Comparison of ENCODE assay signal across 1 cellular context in the genomic region with DNA sequence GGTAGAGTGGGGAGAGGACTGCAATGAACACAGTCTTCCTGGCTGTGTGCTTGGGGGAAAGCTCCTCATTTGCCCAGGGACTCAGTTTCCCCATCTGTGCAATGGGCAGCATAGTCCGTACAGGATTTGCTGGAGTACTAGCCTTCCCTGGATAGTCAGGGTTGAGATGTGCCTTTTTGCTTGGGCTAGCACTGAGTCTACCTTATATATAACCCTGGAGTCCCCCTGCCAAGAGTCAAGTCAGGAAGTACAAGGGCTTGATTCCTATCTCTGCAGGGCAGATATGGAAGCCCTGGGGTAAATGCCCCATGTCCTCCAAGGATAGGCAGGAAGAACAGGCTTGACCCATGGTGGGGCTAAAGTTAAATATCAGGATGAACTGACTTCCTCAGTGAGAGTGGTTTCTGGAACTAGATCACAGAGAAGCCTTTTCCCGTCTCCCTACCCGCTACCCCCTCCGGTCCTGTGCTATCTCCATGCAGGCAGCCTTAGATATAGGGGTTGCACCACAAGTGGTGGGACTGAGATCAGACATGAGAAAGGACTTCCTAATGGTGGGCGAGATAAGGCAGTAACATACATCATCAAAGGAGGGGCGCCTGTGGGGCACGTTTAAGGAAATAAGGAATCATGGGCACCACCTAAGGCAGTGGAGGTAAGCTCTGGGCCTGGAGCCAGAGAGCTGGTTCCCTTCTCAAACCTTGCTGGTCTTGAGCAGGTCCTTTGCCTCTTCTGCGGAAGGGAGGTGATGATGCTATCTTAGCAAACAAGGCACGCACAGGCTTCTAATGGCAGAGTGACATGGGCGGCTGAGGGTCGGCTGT.
A peak's percentile ranks its signal among the peaks of the same experiment; 100 is the strongest.
TF ChIP-seq lines count a peak whose summit lies in the region.

No MANE protein-coding gene starts in this region.

TF ChIP-seq in K562, 482 proteins besides CTCF, POLR2A, EP300 and RAD21 (continued from another document and continues in another):
- TF ChIP-seq, protein P1, sequence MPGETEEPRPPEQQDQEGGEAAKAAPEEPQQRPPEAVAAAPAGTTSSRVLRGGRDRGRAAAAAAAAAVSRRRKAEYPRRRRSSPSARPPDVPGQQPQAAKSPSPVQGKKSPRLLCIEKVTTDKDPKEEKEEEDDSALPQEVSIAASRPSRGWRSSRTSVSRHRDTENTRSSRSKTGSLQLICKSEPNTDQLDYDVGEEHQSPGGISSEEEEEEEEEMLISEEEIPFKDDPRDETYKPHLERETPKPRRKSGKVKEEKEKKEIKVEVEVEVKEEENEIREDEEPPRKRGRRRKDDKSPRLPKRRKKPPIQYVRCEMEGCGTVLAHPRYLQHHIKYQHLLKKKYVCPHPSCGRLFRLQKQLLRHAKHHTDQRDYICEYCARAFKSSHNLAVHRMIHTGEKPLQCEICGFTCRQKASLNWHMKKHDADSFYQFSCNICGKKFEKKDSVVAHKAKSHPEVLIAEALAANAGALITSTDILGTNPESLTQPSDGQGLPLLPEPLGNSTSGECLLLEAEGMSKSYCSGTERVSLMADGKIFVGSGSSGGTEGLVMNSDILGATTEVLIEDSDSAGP (CRISPR knock-in tag; IDR thresholded peaks at IDR 0.05), result 0 out of 2 replicates have a peak, but pooled peaks have one; percentile 43
- 0 out of 2 replicates have a peak, but pooled peaks have one; percentile 66 for TF ChIP-seq SMAD3 (CRISPR knock-in tag; conservative IDR thresholded peaks at IDR 0.05)
- no peak for TF ChIP-seq TSC22D4 (tag; IDR thresholded peaks at IDR 0.05)
- TF ChIP-seq, protein P2, sequence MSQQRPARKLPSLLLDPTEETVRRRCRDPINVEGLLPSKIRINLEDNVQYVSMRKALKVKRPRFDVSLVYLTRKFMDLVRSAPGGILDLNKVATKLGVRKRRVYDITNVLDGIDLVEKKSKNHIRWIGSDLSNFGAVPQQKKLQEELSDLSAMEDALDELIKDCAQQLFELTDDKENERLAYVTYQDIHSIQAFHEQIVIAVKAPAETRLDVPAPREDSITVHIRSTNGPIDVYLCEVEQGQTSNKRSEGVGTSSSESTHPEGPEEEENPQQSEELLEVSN (IDR thresholded peaks at IDR 0.05; ENCODE audit: borderline replicate concordance in 1 of 2, extremely low read depth in 1 of 2, insufficient read depth in 1 of 2, insufficient read length in 1 of 2, low read depth in 1 of 2, low read length in 1 of 2, poor library complexity in 1 of 2, severe bottlenecking in 1 of 2), result peak in 1 of 2 experiments; percentile 13
- 0 out of 2 replicates have a peak, but pooled peaks have one; percentile 11 for TF ChIP-seq LCOR (CRISPR knock-in tag; IDR thresholded peaks at IDR 0.05)
- no peak for TF ChIP-seq ZFX (CRISPR knock-in tag; IDR thresholded peaks at IDR 0.05)
- TF ChIP-seq, protein P3, sequence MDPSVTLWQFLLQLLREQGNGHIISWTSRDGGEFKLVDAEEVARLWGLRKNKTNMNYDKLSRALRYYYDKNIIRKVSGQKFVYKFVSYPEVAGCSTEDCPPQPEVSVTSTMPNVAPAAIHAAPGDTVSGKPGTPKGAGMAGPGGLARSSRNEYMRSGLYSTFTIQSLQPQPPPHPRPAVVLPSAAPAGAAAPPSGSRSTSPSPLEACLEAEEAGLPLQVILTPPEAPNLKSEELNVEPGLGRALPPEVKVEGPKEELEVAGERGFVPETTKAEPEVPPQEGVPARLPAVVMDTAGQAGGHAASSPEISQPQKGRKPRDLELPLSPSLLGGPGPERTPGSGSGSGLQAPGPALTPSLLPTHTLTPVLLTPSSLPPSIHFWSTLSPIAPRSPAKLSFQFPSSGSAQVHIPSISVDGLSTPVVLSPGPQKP (CRISPR knock-in tag; IDR thresholded peaks at IDR 0.05), result no peak
- TF ChIP-seq TBL1XR1 (IDR thresholded peaks at IDR 0.05; ENCODE audit: low read length in 2 of 2), result peak; percentile 77 to 86; a peak in 3 of 4 replicates
- peak; percentile 42; the same call in 1 of the 2 replicates for TF ChIP-seq JUN (IDR thresholded peaks at IDR 0.05; ENCODE audit: borderline replicate concordance, low read depth, low read length)
- TF ChIP-seq JUN (CRISPR knock-in tag; IDR thresholded peaks at IDR 0.05; ENCODE audit: borderline replicate concordance), result no peak
- TF ChIP-seq HNRNPLL (IDR thresholded peaks at IDR 0.05; ENCODE audit: low read depth, low read length, poor library complexity, severe bottlenecking), result no peak
- peak; percentile 64; the same call in 1 of the 2 replicates for TF ChIP-seq CREB1 (IDR thresholded peaks at IDR 0.05)
- no peak for TF ChIP-seq CREB1 (CRISPR knock-in tag; IDR thresholded peaks at IDR 0.05)
- peak in 1 of 2 experiments; percentile 58; a peak in 1 of 4 replicates for TF ChIP-seq ARNT (IDR thresholded peaks at IDR 0.05)
- peak; percentile 92 for TF ChIP-seq NFIC (IDR thresholded peaks at IDR 0.05)
- peak; percentile 43; the same call in 1 of the 2 replicates for TF ChIP-seq ZBTB17 (CRISPR knock-in tag; IDR thresholded peaks at IDR 0.05)
- TF ChIP-seq, protein P4, sequence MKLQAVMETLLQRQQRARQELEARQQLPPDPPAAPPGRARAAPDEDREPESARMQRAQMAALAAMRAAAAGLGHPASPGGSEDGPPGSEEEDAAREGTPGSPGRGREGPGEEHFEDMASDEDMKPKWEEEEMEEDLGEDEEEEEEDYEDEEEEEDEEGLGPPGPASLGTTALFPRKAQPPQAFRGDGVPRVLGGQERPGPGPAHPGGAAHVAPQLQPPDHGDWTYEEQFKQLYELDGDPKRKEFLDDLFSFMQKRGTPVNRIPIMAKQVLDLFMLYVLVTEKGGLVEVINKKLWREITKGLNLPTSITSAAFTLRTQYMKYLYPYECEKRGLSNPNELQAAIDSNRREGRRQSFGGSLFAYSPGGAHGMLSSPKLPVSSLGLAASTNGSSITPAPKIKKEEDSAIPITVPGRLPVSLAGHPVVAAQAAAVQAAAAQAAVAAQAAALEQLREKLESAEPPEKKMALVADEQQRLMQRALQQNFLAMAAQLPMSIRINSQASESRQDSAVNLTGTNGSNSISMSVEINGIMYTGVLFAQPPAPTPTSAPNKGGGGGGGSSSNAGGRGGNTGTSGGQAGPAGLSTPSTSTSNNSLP (IDR thresholded peaks at IDR 0.05; ENCODE audit: borderline replicate concordance, low read depth, low read length), result peak; percentile 46; the same call in 1 of the 2 replicates
- peak; percentile 97 for TF ChIP-seq ARID1B (IDR thresholded peaks at IDR 0.05)
- TF ChIP-seq YY1 (IDR thresholded peaks at IDR 0.05; ENCODE audit: borderline replicate concordance in 1 of 3, control insufficient read depth in 1 of 3, extremely low read depth in 1 of 3, insufficient read depth in 3 of 3, insufficient read length in 1 of 3, insufficient replicate concordance in 2 of 3, low read depth in 1 of 3, low read length in 2 of 3), result peak in 1 of 3 experiments; percentile 37
- TF ChIP-seq FOXM1 (IDR thresholded peaks at IDR 0.05; ENCODE audit: low read depth), result peak; percentile 83; the same call in 1 of the 2 replicates
- TF ChIP-seq FOXM1 (CRISPR knock-in tag; IDR thresholded peaks at IDR 0.05; ENCODE audit: low read depth), result no peak; the same call in 1 of the 2 replicates
- TF ChIP-seq NCOR1 (IDR thresholded peaks at IDR 0.05), result peak; percentile 95
- peak in 1 of 2 experiments; percentile 74; a peak in 1 of 3 replicates for TF ChIP-seq CBX3 (IDR thresholded peaks at IDR 0.05; ENCODE audit: borderline replicate concordance in 1 of 2, low read length in 2 of 2)
- TF ChIP-seq CBX8 (IDR thresholded peaks at IDR 0.05; ENCODE audit: borderline replicate concordance, extremely low read depth, low read depth, low read length, poor library complexity, severe bottlenecking), result no peak
- TF ChIP-seq, protein P5, sequence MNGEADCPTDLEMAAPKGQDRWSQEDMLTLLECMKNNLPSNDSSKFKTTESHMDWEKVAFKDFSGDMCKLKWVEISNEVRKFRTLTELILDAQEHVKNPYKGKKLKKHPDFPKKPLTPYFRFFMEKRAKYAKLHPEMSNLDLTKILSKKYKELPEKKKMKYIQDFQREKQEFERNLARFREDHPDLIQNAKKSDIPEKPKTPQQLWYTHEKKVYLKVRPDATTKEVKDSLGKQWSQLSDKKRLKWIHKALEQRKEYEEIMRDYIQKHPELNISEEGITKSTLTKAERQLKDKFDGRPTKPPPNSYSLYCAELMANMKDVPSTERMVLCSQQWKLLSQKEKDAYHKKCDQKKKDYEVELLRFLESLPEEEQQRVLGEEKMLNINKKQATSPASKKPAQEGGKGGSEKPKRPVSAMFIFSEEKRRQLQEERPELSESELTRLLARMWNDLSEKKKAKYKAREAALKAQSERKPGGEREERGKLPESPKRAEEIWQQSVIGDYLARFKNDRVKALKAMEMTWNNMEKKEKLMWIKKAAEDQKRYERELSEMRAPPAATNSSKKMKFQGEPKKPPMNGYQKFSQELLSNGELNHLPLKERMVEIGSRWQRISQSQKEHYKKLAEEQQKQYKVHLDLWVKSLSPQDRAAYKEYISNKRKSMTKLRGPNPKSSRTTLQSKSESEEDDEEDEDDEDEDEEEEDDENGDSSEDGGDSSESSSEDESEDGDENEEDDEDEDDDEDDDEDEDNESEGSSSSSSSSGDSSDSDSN (IDR thresholded peaks at IDR 0.05; ENCODE audit: borderline replicate concordance in 1 of 2, low read depth in 2 of 2, low read length in 2 of 2), result peak in 1 of 2 experiments; percentile 81; a peak in 2 of 4 replicates
- TF ChIP-seq, protein P6, sequence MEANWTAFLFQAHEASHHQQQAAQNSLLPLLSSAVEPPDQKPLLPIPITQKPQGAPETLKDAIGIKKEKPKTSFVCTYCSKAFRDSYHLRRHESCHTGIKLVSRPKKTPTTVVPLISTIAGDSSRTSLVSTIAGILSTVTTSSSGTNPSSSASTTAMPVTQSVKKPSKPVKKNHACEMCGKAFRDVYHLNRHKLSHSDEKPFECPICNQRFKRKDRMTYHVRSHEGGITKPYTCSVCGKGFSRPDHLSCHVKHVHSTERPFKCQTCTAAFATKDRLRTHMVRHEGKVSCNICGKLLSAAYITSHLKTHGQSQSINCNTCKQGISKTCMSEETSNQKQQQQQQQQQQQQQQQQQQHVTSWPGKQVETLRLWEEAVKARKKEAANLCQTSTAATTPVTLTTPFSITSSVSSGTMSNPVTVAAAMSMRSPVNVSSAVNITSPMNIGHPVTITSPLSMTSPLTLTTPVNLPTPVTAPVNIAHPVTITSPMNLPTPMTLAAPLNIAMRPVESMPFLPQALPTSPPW (CRISPR knock-in tag; IDR thresholded peaks at IDR 0.05), result peak; percentile 87
- TF ChIP-seq BCOR (IDR thresholded peaks at IDR 0.05), result peak; percentile 99
- TF ChIP-seq, protein P7, sequence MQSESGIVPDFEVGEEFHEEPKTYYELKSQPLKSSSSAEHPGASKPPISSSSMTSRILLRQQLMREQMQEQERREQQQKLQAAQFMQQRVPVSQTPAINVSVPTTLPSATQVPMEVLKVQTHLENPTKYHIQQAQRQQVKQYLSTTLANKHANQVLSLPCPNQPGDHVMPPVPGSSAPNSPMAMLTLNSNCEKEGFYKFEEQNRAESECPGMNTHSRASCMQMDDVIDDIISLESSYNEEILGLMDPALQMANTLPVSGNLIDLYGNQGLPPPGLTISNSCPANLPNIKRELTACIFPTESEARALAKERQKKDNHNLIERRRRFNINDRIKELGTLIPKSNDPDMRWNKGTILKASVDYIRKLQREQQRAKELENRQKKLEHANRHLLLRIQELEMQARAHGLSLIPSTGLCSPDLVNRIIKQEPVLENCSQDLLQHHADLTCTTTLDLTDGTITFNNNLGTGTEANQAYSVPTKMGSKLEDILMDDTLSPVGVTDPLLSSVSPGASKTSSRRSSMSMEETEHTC (IDR thresholded peaks at IDR 0.05), result no peak; the same call in 1 of the 2 replicates
- TF ChIP-seq DMBX1 (CRISPR knock-in tag; IDR thresholded peaks at IDR 0.05; ENCODE audit: borderline replicate concordance), result 0 out of 2 replicates have a peak, but pooled peaks have one; percentile 17
- peak; percentile 87 for TF ChIP-seq MBD2 (IDR thresholded peaks at IDR 0.05; ENCODE audit: borderline replicate concordance, low read depth)
- TF ChIP-seq ZNF584 (CRISPR knock-in tag; IDR thresholded peaks at IDR 0.05; ENCODE audit: low read depth), result peak; percentile 76; the same call in 1 of the 2 replicates
- TF ChIP-seq HDAC1 (IDR thresholded peaks at IDR 0.05), result peak; percentile 45 to 52; a peak in 3 of 4 replicates
- peak; percentile 66 for TF ChIP-seq ETV1 (tag; conservative IDR thresholded peaks at IDR 0.05; ENCODE audit: low read depth)
- TF ChIP-seq OTX1 (CRISPR knock-in tag; IDR thresholded peaks at IDR 0.05), result peak; percentile 60; the same call in 1 of the 2 replicates
- TF ChIP-seq DACH1 (IDR thresholded peaks at IDR 0.05; ENCODE audit: partially characterized antibody), result peak; percentile 51
- 0 out of 2 replicates have a peak, but pooled peaks have one; percentile 45 for TF ChIP-seq ZNF324 (CRISPR knock-in tag; IDR thresholded peaks at IDR 0.05)
- TF ChIP-seq, protein P8, sequence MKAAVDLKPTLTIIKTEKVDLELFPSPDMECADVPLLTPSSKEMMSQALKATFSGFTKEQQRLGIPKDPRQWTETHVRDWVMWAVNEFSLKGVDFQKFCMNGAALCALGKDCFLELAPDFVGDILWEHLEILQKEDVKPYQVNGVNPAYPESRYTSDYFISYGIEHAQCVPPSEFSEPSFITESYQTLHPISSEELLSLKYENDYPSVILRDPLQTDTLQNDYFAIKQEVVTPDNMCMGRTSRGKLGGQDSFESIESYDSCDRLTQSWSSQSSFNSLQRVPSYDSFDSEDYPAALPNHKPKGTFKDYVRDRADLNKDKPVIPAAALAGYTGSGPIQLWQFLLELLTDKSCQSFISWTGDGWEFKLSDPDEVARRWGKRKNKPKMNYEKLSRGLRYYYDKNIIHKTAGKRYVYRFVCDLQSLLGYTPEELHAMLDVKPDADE (conservative IDR thresholded peaks at IDR 0.05; ENCODE audit: control insufficient read depth, low read depth, low read length), result no peak
- TF ChIP-seq, protein P9, sequence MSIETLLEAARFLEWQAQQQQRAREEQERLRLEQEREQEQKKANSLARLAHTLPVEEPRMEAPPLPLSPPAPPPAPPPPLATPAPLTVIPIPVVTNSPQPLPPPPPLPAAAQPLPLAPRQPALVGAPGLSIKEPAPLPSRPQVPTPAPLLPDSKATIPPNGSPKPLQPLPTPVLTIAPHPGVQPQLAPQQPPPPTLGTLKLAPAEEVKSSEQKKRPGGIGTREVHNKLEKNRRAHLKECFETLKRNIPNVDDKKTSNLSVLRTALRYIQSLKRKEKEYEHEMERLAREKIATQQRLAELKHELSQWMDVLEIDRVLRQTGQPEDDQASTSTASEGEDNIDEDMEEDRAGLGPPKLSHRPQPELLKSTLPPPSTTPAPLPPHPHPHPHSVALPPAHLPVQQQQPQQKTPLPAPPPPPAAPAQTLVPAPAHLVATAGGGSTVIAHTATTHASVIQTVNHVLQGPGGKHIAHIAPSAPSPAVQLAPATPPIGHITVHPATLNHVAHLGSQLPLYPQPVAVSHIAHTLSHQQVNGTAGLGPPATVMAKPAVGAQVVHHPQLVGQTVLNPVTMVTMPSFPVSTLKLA (conservative IDR thresholded peaks at IDR 0.05), result peak in 1 of 2 experiments; percentile 43; a peak in 2 of 4 replicates
- 0 out of 2 replicates have a peak, but pooled peaks have one; percentile 59 for TF ChIP-seq GATAD2B (IDR thresholded peaks at IDR 0.05; ENCODE audit: borderline replicate concordance)
- peak; percentile 98 for TF ChIP-seq RBM25 (IDR thresholded peaks at IDR 0.05; ENCODE audit: low read depth, low read length, severe bottlenecking)
- TF ChIP-seq CBFA2T2 (conservative IDR thresholded peaks at IDR 0.05), result peak; percentile 94
- no peak for TF ChIP-seq STAG1 (CRISPR knock-in tag; IDR thresholded peaks at IDR 0.05; ENCODE audit: borderline replicate concordance)
